7 cellular contexts compared by ENCODE assay signal in the genomic region with DNA sequence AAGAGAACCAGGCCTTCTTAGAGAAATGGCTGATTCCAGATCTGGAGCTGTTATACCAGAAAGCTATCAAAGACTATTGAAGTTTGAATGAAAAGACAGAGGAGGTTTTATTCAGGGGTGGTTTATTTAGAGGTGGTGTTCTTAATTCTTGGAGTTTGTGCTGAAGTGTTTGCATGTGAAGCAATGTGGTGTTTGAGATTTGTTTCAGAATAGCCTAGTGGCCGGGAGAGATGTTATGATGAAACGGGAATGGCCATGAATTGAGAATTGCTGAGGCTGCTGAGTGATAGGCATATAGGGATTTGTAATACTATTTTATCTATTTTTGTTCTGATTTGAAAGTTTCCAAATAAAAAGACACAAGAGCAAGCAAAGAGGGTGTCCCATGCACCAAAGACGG. TPM values are rescaled to one million over a fixed set of nuclear protein-coding genes. Genes with fewer than 3 reads are reported as not detected.
"Had no signal": no experiment of that assay in that cellular context is flagged by ENCODE, and none has a peak within 500 bp of the region (broad histone marks: within the 10 kb centered on the region; RNA-seq: fewer than 3 reads in every experiment).

No MANE protein-coding gene starts in this region.

- H3K4me1 Mint-ChIP-seq: IgD-negative memory B cell had no signal

- H3K4me3 Mint-ChIP-seq: IgD-negative memory B cell had no signal

- ATAC-seq: HepG2, K562 had no signal

- DNase-seq: IMR-90 had no signal

- H3K4me3 ChIP-seq: K562 had no signal

- H3K27ac ChIP-seq: HL-60 had no signal

RNA-seq across cellular contexts. Expression of a gene that starts 10.5 kb away (rescaled TPM):
- total RNA-seq: HepG2, HT-29, HT1080, IMR-90 had no signal

RNA-seq across cellular contexts. Expression of a gene that starts 10.7 kb away (rescaled TPM):
- total RNA-seq: HepG2, HT-29, HT1080, IMR-90, K562 had no signal

RNA-seq across cellular contexts. Expression of a gene that starts 54.8 kb away (rescaled TPM):
- total RNA-seq: HT-29, K562 had no signal
